Comparison of ENCODE assay signal across 23 cellular contexts in the genomic region with DNA sequence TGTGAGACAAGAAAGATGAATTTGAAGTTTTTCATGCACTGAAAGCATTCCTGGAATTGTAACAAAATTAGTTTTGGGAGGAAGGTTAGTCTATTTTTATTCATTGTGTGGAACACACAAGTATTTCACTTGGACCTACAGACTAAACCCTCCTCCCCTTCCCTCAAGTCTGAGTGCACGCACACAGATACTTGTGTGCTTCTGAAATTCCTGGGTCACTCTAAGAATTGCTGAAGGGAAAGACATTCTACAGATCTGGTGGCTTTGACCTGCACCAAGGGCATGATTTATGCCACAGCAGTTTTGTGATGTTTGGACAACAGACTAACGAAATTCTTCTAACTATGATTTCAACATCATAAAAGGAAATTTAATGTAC.
"Had no signal": no experiment of that assay in that cellular context is flagged by ENCODE, and none has a peak within 500 bp of the region (broad histone marks: within the 10 kb centered on the region; RNA-seq: fewer than 3 reads in every experiment).

No MANE protein-coding gene starts in this region.

- H3K27me3 ChIP-seq: dorsolateral prefrontal cortex, tibial nerve had no signal

- H3K27ac ChIP-seq: dorsolateral prefrontal cortex, lower lobe of right lung, tibial nerve, VCaP had no signal

- DNase-seq: activated CD4-positive, alpha-beta T cell treated with anti-CD3 and anti-CD28 coated beads, Interleukin-2, amount 50 U/mL, for 1 hour; activated CD4-positive, CD25-positive, alpha-beta regulatory T cell treated with anti-CD3 and anti-CD28 coated beads, Interleukin-2, amount 50 U/mL, for 72 hours; activated CD8-positive, alpha-beta memory T cell treated with anti-CD3 and anti-CD28 coated beads, Interleukin-2, amount 50 U/mL, for 4 hours; activated effector memory CD4-positive, alpha-beta T cell treated with Interleukin-2 at 50 U/mL for 16 hours; activated naive CD4-positive, alpha-beta T cell treated with anti-CD3 and anti-CD28 coated beads, Interleukin-2, amount 50 U/mL, for 16 hours; activated T-cell treated with anti-CD3 and anti-CD28 coated beads, Interleukin-2, amount 50 U/mL, for 48 hours; dorsolateral prefrontal cortex; foreskin melanocyte; glutamatergic neuron; hypothalamus; islet precursor cell; left colon; lower lobe of right lung; nephron progenitor cell; nucleus accumbens; posterior cingulate gyrus; stimulated activated CD4-positive, alpha-beta T cell treated with anti-CD3 and anti-CD28 coated beads, Interleukin-12 subunit alpha, Interleukin-12 subunit beta, amount 100 ng/mL, for 4 hours; stimulated activated CD4-positive, alpha-beta T cell treated with anti-CD3 and anti-CD28 coated beads, Interleukin-1b, Interleukin-23, amount 100 ng/mL, for 48 hours; stimulated activated CD8-positive, alpha-beta memory T cell treated with anti-CD3 and anti-CD28 coated beads, Interleukin-4, amount 100 ng/mL, for 48 hours; stimulated activated naive CD4-positive, alpha-beta T cell treated with Interleukin-2 at 50 U/mL for 16 hours; T-helper 17 cell had no signal

- H3K4me1 ChIP-seq: lower lobe of right lung had no signal

- ATAC-seq: left colon, T-helper 17 cell had no signal

- H3K4me3 ChIP-seq: dorsolateral prefrontal cortex, lower lobe of right lung, tibial nerve had no signal

- H3K9me3 ChIP-seq: lower lobe of right lung, tibial nerve had no signal
